6 cellular contexts compared by ENCODE assay signal in genomic region chr5:1573217-1573616, GRCh38. TPM values are rescaled to one million over a fixed set of nuclear protein-coding genes. Genes with fewer than 3 reads are reported as not detected.
DNase-seq lines count a peak whose midpoint lies in the region; ATAC-seq and TF ChIP-seq lines count a peak whose summit lies in the region.
"Not testable (repeated sequence)": the region's sequence is repeated elsewhere in the genome, so short reads cannot be mapped to it uniquely, and the experiment has no call there.

No MANE protein-coding gene starts in this region.

- not testable (repeated sequence) for ATAC-seq in activated naive CD4-positive, alpha-beta T cell treated with anti-CD3 and anti-CD28 coated beads, Interleukin-2, amount 50 U/mL, for 72 hours
- peak; percentile 82 for ATAC-seq in mucosa of descending colon

- not testable (repeated sequence) for TF ChIP-seq CTCF in hepatocyte (IDR thresholded peaks at IDR 0.05; ENCODE audit: poor library complexity); mucosa of descending colon (IDR thresholded peaks at IDR 0.05); progenitor cell of endocrine pancreas (IDR thresholded peaks at IDR 0.05; ENCODE audit: unreplicated experiment)

- DNase-seq in activated naive CD4-positive, alpha-beta T cell treated with anti-CD3 and anti-CD28 coated beads, Interleukin-2, amount 50 U/mL, for 72 hours (ENCODE audit: low spot score in 2 of 2); hepatocyte (ENCODE audit: low spot score); mucosa of descending colon; progenitor cell of endocrine pancreas (ENCODE audit: low spot score, unreplicated experiment): not testable (repeated sequence)

- not testable (repeated sequence) for H3K27me3 ChIP-seq in BLaER1 treated with 17β-estradiol and CSF1 and Interleukin-3, amounts not matched to agents 10 nM and 100 nM; hepatocyte

- H3K79me2 ChIP-seq in hepatocyte: not testable (repeated sequence)

- not testable (repeated sequence) for H4K20me1 ChIP-seq in BLaER1 treated with 17β-estradiol and CSF1 and Interleukin-3, amounts not matched to agents 10 nM and 100 nM; hepatocyte (ENCODE audit: insufficient read depth, poor library complexity, severe bottlenecking)

- H3K9me3 ChIP-seq in BLaER1 treated with 17β-estradiol and CSF1 and Interleukin-3, amounts not matched to agents 10 nM and 100 nM (replicated peaks in 1 of 11): peaks cover 11 to 21% (median 20%) of the 10 kb centered on the region in 11 experiments
- H3K9me3 ChIP-seq in hepatocyte (ENCODE audit: low read depth); mucosa of descending colon: not testable (repeated sequence)

- H3K4me3 ChIP-seq in BLaER1 treated with 17β-estradiol and CSF1 and Interleukin-3, amounts not matched to agents 10 nM and 100 nM; hepatocyte; mucosa of descending colon: not testable (repeated sequence)

- not testable (repeated sequence) for H2AFZ ChIP-seq in hepatocyte

- not testable (repeated sequence) for H3K27me3 Mint-ChIP-seq in progenitor cell of endocrine pancreas; stimulated activated naive CD8-positive, alpha-beta T cell treated with anti-CD3 and anti-CD28 coated beads, Interleukin-15, Interleukin-2, amounts not matched to agents 100 ng/mL and 50 ng/mL, for 24 hours

- peaks cover 12 to 13% of the 10 kb centered on the region in 2 donors for H3K36me3 Mint-ChIP-seq in activated naive CD4-positive, alpha-beta T cell treated with anti-CD3 and anti-CD28 coated beads, Interleukin-2, amount 50 U/mL, for 72 hours
- peaks cover 53% of the 10 kb centered on the region for H3K36me3 Mint-ChIP-seq in progenitor cell of endocrine pancreas (ENCODE audit: insufficient read depth)
- H3K36me3 Mint-ChIP-seq in stimulated activated naive CD8-positive, alpha-beta T cell treated with anti-CD3 and anti-CD28 coated beads, Interleukin-15, Interleukin-2, amounts not matched to agents 100 ng/mL and 50 ng/mL, for 24 hours (ENCODE audit: low read depth): peaks cover 41% of the 10 kb centered on the region

- H3K4me3 Mint-ChIP-seq in progenitor cell of endocrine pancreas (ENCODE audit: low read depth); stimulated activated naive CD8-positive, alpha-beta T cell treated with anti-CD3 and anti-CD28 coated beads, Interleukin-15, Interleukin-2, amounts not matched to agents 100 ng/mL and 50 ng/mL, for 24 hours: not testable (repeated sequence)

- H3K9me2 ChIP-seq in hepatocyte (replicated peaks; ENCODE audit: insufficient read depth): not testable (repeated sequence)

- 80% methylated on average over 9 of the region's 9 CpGs for WGBS in hepatocyte (ENCODE audit: low lambda C conversion rate, missing lambda C conversion rate)

- peaks cover 10 to 43% (median 19%) of the 10 kb centered on the region in 10 experiments; a peak in 18 of 20 replicates for H3K4me1 ChIP-seq in BLaER1 treated with 17β-estradiol and CSF1 and Interleukin-3, amounts not matched to agents 10 nM and 100 nM
- not testable (repeated sequence) for H3K4me1 ChIP-seq in hepatocyte (ENCODE audit: insufficient read depth); mucosa of descending colon (ENCODE audit: low read depth)

- H3K9me3 Mint-ChIP-seq in activated naive CD4-positive, alpha-beta T cell treated with anti-CD3 and anti-CD28 coated beads, Interleukin-2, amount 50 U/mL, for 72 hours; progenitor cell of endocrine pancreas (ENCODE audit: low read depth); stimulated activated naive CD8-positive, alpha-beta T cell treated with anti-CD3 and anti-CD28 coated beads, Interleukin-15, Interleukin-2, amounts not matched to agents 100 ng/mL and 50 ng/mL, for 24 hours: not testable (repeated sequence)

- intact Hi-C loops in mucosa of descending colon (cut with DNase I, micrococcal nuclease): not testable (repeated sequence)

- not testable (repeated sequence) for H3K4me1 Mint-ChIP-seq in progenitor cell of endocrine pancreas (ENCODE audit: low read depth); stimulated activated naive CD8-positive, alpha-beta T cell treated with anti-CD3 and anti-CD28 coated beads, Interleukin-15, Interleukin-2, amounts not matched to agents 100 ng/mL and 50 ng/mL, for 24 hours (ENCODE audit: low read depth)

- H3K36me3 ChIP-seq in BLaER1 treated with 17β-estradiol and CSF1 and Interleukin-3, amounts not matched to agents 10 nM and 100 nM: peaks cover 4 to 55% (median 23%) of the 10 kb centered on the region in 11 experiments; a peak in 20 of 22 replicates
- not testable (repeated sequence) for H3K36me3 ChIP-seq in hepatocyte (replicated peaks; ENCODE audit: insufficient read depth, low read depth); mucosa of descending colon (ENCODE audit: low read depth)

- H3K9ac ChIP-seq in BLaER1 treated with 17β-estradiol and CSF1 and Interleukin-3, amounts not matched to agents 10 nM and 100 nM: not testable (repeated sequence)

- H3K27ac Mint-ChIP-seq in activated naive CD4-positive, alpha-beta T cell treated with anti-CD3 and anti-CD28 coated beads, Interleukin-2, amount 50 U/mL, for 72 hours: peak overlapping the region; percentile 46 to 73
- H3K27ac Mint-ChIP-seq in progenitor cell of endocrine pancreas: peak overlapping the region; percentile 29
- H3K27ac Mint-ChIP-seq in stimulated activated naive CD8-positive, alpha-beta T cell treated with anti-CD3 and anti-CD28 coated beads, Interleukin-15, Interleukin-2, amounts not matched to agents 100 ng/mL and 50 ng/mL, for 24 hours: peak overlapping the region; percentile 41

- peak overlapping the region in 1 of 11 experiments; percentile 27; a peak in 1 of 22 replicates for H3K27ac ChIP-seq in BLaER1 treated with 17β-estradiol and CSF1 and Interleukin-3, amounts not matched to agents 10 nM and 100 nM
- peak overlapping the region; percentile 71 for H3K27ac ChIP-seq in hepatocyte

- peak overlapping the region in 10 of 11 experiments; percentile 5 to 64 (median 38); a peak in 16 of 22 replicates for H3K4me2 ChIP-seq in BLaER1 treated with 17β-estradiol and CSF1 and Interleukin-3, amounts not matched to agents 10 nM and 100 nM
- not testable (repeated sequence) for H3K4me2 ChIP-seq in hepatocyte

RNA-seq across cellular contexts. Expression of gene LPCAT1, which starts 49.5 kb away (rescaled TPM):
- total RNA-seq in activated naive CD4-positive, alpha-beta T cell treated with anti-CD3 and anti-CD28 coated beads, Interleukin-2, amount 50 U/mL, for 72 hours: 10 to 100 TPM; 29.2 to 37.6 TPM
- 44.1 and 46.7 TPM in 2 replicates for total RNA-seq in hepatocyte
- 56.0 and 75.7 TPM in 2 replicates for polyA plus RNA-seq in hepatocyte
- 10 to 100 TPM in 2 of 3 donors, 1 to 10 TPM in 1; 6.7 to 27.2 (median 26.0) TPM for total RNA-seq in mucosa of descending colon
- total RNA-seq in progenitor cell of endocrine pancreas: 73.3 and 76.4 TPM in 2 replicates
